ENCODE assay signal across 16 cellular contexts in genomic region chr14:50410016-50410530, GRCh38. TPM values are rescaled to one million over a fixed set of nuclear protein-coding genes. Genes with fewer than 3 reads are reported as not detected.
DNase-seq lines count a peak whose midpoint lies in the region; ATAC-seq and TF ChIP-seq lines count a peak whose summit lies in the region.
"Had no signal": no experiment of that assay in that cellular context is flagged by ENCODE, and none has a peak within 500 bp of the region (broad histone marks: within the 10 kb centered on the region; RNA-seq: fewer than 3 reads in every experiment).

No MANE protein-coding gene starts in this region.

- peak overlapping the region; percentile 27 for H4K8ac ChIP-seq in mesenchymal stem cell (ENCODE audit: low read length)

- H3K36me3 ChIP-seq in RWPE2 (ENCODE audit: low read depth) (no peaks in the 10 kb centered on the region), mesenchymal stem cell (ENCODE audit: control insufficient read depth in 1 of 2, insufficient read depth in 2 of 2, low read depth in 1 of 2, low read length in 2 of 2) (peaks cover 0 to 3% of the 10 kb centered on the region in 2 experiments), vagina (no peaks in the 10 kb centered on the region)
- H3K36me3 ChIP-seq: BE2C had no signal

- ATAC-seq in RWPE2 (ENCODE audit: low read depth) (peak; percentile 28; the same call in 1 of the 3 replicates), GM19328 (IDR thresholded peaks at IDR 0.05; ENCODE audit: unreplicated experiment) (no peak)
- ATAC-seq: GM12878, HepG2 had no signal

- no peak overlapping the region for H3K4me2 ChIP-seq in mesenchymal stem cell (ENCODE audit: low read length, poor library complexity, severe bottlenecking)

- H3K79me1 ChIP-seq in mesenchymal stem cell (replicated peaks; ENCODE audit: low read length, poor library complexity, severe bottlenecking): no peaks in the 10 kb centered on the region

- H3K27ac ChIP-seq in RWPE2 (ENCODE audit: poor library complexity, severe bottlenecking): no peak overlapping the region
- no peak overlapping the region for H3K27ac ChIP-seq in mesenchymal stem cell (ENCODE audit: low read length, poor library complexity, severe bottlenecking)
- peak overlapping the region; percentile 36 for H3K27ac ChIP-seq in vagina
- H3K27ac ChIP-seq: C4-2B had no signal

- no peaks in the 10 kb centered on the region for H3K4me1 ChIP-seq in RWPE2 (ENCODE audit: insufficient read depth, poor library complexity, severe bottlenecking)
- no peaks in the 10 kb centered on the region for H3K4me1 ChIP-seq in mesenchymal stem cell (ENCODE audit: control insufficient read depth, insufficient read depth, low read depth, low read length)
- peaks cover 7% of the 10 kb centered on the region for H3K4me1 ChIP-seq in vagina
- H3K4me1 ChIP-seq: BE2C had no signal

- H2BK5ac ChIP-seq in mesenchymal stem cell (ENCODE audit: low read depth, low read length, poor library complexity, severe bottlenecking): no peak overlapping the region

- peaks cover 12% of the 10 kb centered on the region for H3K36me3 Mint-ChIP-seq in endothelial cell (ENCODE audit: low read depth, unreplicated experiment)

- H2BK12ac ChIP-seq in mesenchymal stem cell (ENCODE audit: low read length in 2 of 2): no peak overlapping the region

- no peaks in the 10 kb centered on the region for H3K9me3 ChIP-seq in RWPE2 (ENCODE audit: severe bottlenecking)
- no peaks in the 10 kb centered on the region for H3K9me3 ChIP-seq in mesenchymal stem cell (ENCODE audit: control insufficient read depth, low read length)
- H3K9me3 ChIP-seq in vagina: no peaks in the 10 kb centered on the region
- H3K9me3 ChIP-seq: BE2C had no signal

- peak overlapping the region; percentile 61 for H3K27ac Mint-ChIP-seq in endothelial cell (ENCODE audit: unreplicated experiment)
- H3K27ac Mint-ChIP-seq: H9 had no signal

- H3K27me3 ChIP-seq in RWPE2 (ENCODE audit: insufficient read depth, poor library complexity, severe bottlenecking): no peaks in the 10 kb centered on the region
- H3K27me3 ChIP-seq in mesenchymal stem cell (ENCODE audit: control insufficient read depth in 1 of 2, insufficient read depth in 1 of 2, low read length in 2 of 2): no peaks in the 10 kb centered on the region
- H3K27me3 ChIP-seq in vagina: no peaks in the 10 kb centered on the region
- H3K27me3 ChIP-seq: BE2C had no signal

- intact Hi-C loops in vagina (cut with DNase I): no loop called here

- no peak overlapping the region for H2BK15ac ChIP-seq in mesenchymal stem cell (ENCODE audit: low read depth, poor library complexity, severe bottlenecking)

- no peaks in the 10 kb centered on the region for H3K4me1 Mint-ChIP-seq in endothelial cell (ENCODE audit: unreplicated experiment)

- no peak overlapping the region for H3K18ac ChIP-seq in mesenchymal stem cell (ENCODE audit: low read depth in 1 of 2, low read length in 2 of 2)

- no peak overlapping the region for H2BK120ac ChIP-seq in mesenchymal stem cell (ENCODE audit: low read depth, low read length)

- no peak for TF ChIP-seq POLR2A in vagina (IDR thresholded peaks at IDR 0.05)

- H3K9me3 Mint-ChIP-seq in endothelial cell (ENCODE audit: unreplicated experiment): no peaks in the 10 kb centered on the region

- H3K4me3 Mint-ChIP-seq in endothelial cell (ENCODE audit: unreplicated experiment): no peak overlapping the region
- H3K4me3 Mint-ChIP-seq: CD4-positive, alpha-beta memory T cell; H9 had no signal

- H4K91ac ChIP-seq in mesenchymal stem cell (ENCODE audit: low read length): no peak overlapping the region

- no peak overlapping the region for H2AFZ ChIP-seq in mesenchymal stem cell (ENCODE audit: low read depth, low read length)

- TF ChIP-seq CTCF in RWPE2 (IDR thresholded peaks at IDR 0.05; ENCODE audit: poor library complexity, severe bottlenecking): no peak
- TF ChIP-seq CTCF in endothelial cell (IDR thresholded peaks at IDR 0.05; ENCODE audit: unreplicated experiment): no peak
- TF ChIP-seq CTCF in vagina (IDR thresholded peaks at IDR 0.05): no peak

- no peak overlapping the region for H3K23ac ChIP-seq in mesenchymal stem cell (ENCODE audit: low read length in 2 of 2)

- no peak overlapping the region for H3K9ac ChIP-seq in mesenchymal stem cell (ENCODE audit: low read length)

- DNase-seq in RWPE2 (ENCODE audit: low spot score) (no peak), endothelial cell (ENCODE audit: low spot score) (no peak), mesenchymal stem cell (no peak), vagina (ENCODE audit: extremely low spot score in 2 of 2) (no peak), COLO829 (ENCODE audit: low spot score) (no peak)
- no peak for DNase-seq in stimulated activated naive CD4-positive, alpha-beta T cell treated with Interleukin-2 at 50 U/mL for 16 hours (lab: John Stamatoyannopoulos, UW)
- DNase-seq: BE2C; CD4-positive, alpha-beta memory T cell; COR-L47; DMS53; GOT3; H9 had no signal

- 98% methylated on average over 2 of the region's 4 CpGs for WGBS in mesenchymal stem cell

- no peak overlapping the region for H2AK5ac ChIP-seq in mesenchymal stem cell (ENCODE audit: low read length, severe bottlenecking)

- H3K27me3 Mint-ChIP-seq in endothelial cell (ENCODE audit: unreplicated experiment): peaks cover under 1% of the 10 kb centered on the region

- H3K4me3 ChIP-seq in RWPE2 (ENCODE audit: severe bottlenecking) (no peak overlapping the region), mesenchymal stem cell (ENCODE audit: insufficient read depth in 1 of 2, low read depth in 1 of 2, low read length in 2 of 2) (no peak overlapping the region), vagina (no peak overlapping the region)
- H3K4me3 ChIP-seq: GM12878 had no signal

- no peak overlapping the region for H3K14ac ChIP-seq in mesenchymal stem cell (ENCODE audit: low read length in 2 of 2)

- no peak overlapping the region for H3K4ac ChIP-seq in mesenchymal stem cell (ENCODE audit: low read depth in 1 of 2, low read length in 2 of 2)

RNA-seq across cellular contexts. Expression of gene CDKL1, which starts 13.4 kb away (rescaled TPM):
- total RNA-seq in endothelial cell (ENCODE audit: unreplicated experiment) (19.0 TPM), vagina (30.7 TPM)
- 6.5 TPM for polyA plus RNA-seq in mesenchymal stem cell (2013, experiment 1 of 2)
- 4.4 TPM for polyA plus RNA-seq in mesenchymal stem cell (2013, experiment 2 of 2)
